10 cellular contexts compared by ENCODE assay signal in genomic region chr1:85027242-85027983, GRCh38. TPM values are rescaled to one million over a fixed set of nuclear protein-coding genes. Genes with fewer than 3 reads are reported as not detected.
A peak's percentile ranks its signal among the peaks of the same experiment; 100 is the strongest.
DNase-seq lines count a peak whose midpoint lies in the region; ATAC-seq, FAIRE-seq and TF ChIP-seq lines count a peak whose summit lies in the region.
"Had no signal": no experiment of that assay in that cellular context is flagged by ENCODE, and none has a peak within 500 bp of the region (broad histone marks: within the 10 kb centered on the region; RNA-seq: fewer than 3 reads in every experiment).

No MANE protein-coding gene starts in this region.

- FAIRE-seq in GM12891 (lab: Jason Lieb, UNC): peak; percentile 9
- FAIRE-seq: islet of Langerhans had no signal

- no peak overlapping the region for H3K4me3 ChIP-seq in effector memory CD4-positive, alpha-beta T cell (ENCODE audit: insufficient read depth, low read depth, low read length, poor library complexity, severe bottlenecking)
- H3K4me3 ChIP-seq: SK-N-MC had no signal

- H3K27me3 Mint-ChIP-seq in activated naive CD8-positive, alpha-beta T cell treated with anti-CD3 and anti-CD28 coated beads, Interleukin-2, amount 50 U/mL, for 24 hours: no peaks in the 10 kb centered on the region
- H3K27me3 Mint-ChIP-seq in osteocyte (ENCODE audit: unreplicated experiment): peaks cover 24% of the 10 kb centered on the region

- no peaks in the 10 kb centered on the region for H3K36me3 Mint-ChIP-seq in activated naive CD8-positive, alpha-beta T cell treated with anti-CD3 and anti-CD28 coated beads, Interleukin-2, amount 50 U/mL, for 24 hours (ENCODE audit: low read depth)
- no peaks in the 10 kb centered on the region for H3K36me3 Mint-ChIP-seq in osteocyte (ENCODE audit: unreplicated experiment)

- H3K9me3 Mint-ChIP-seq in activated naive CD8-positive, alpha-beta T cell treated with anti-CD3 and anti-CD28 coated beads, Interleukin-2, amount 50 U/mL, for 24 hours: no peaks in the 10 kb centered on the region
- H3K9me3 Mint-ChIP-seq in osteocyte (ENCODE audit: unreplicated experiment): no peaks in the 10 kb centered on the region

- peak; percentile 42 for TF ChIP-seq CTCF in osteocyte (IDR thresholded peaks at IDR 0.05)

- H3K27ac ChIP-seq in effector memory CD4-positive, alpha-beta T cell (ENCODE audit: insufficient read depth, low read length, poor library complexity, severe bottlenecking): no peak overlapping the region
- H3K27ac ChIP-seq: SK-N-MC had no signal

- no peaks in the 10 kb centered on the region for H3K9me3 ChIP-seq in effector memory CD4-positive, alpha-beta T cell (ENCODE audit: control insufficient read depth, low read length)

- peak overlapping the region; percentile 4 for H3K27ac Mint-ChIP-seq in activated naive CD8-positive, alpha-beta T cell treated with anti-CD3 and anti-CD28 coated beads, Interleukin-2, amount 50 U/mL, for 24 hours
- no peak overlapping the region for H3K27ac Mint-ChIP-seq in osteocyte (ENCODE audit: unreplicated experiment)

- TF ChIP-seq POLR2A in GM12891 (IDR thresholded peaks at IDR 0.05; ENCODE audit: low read depth, low read length): no peak

- peak overlapping the region; percentile 19 for H3K4me3 Mint-ChIP-seq in activated naive CD8-positive, alpha-beta T cell treated with anti-CD3 and anti-CD28 coated beads, Interleukin-2, amount 50 U/mL, for 24 hours
- no peak overlapping the region for H3K4me3 Mint-ChIP-seq in osteocyte (ENCODE audit: unreplicated experiment)

- no peaks in the 10 kb centered on the region for H3K27me3 ChIP-seq in effector memory CD4-positive, alpha-beta T cell (replicated peaks; ENCODE audit: control insufficient read depth, insufficient read depth, low read length, poor library complexity, severe bottlenecking)

- peaks cover 12% of the 10 kb centered on the region for H3K4me1 Mint-ChIP-seq in activated naive CD8-positive, alpha-beta T cell treated with anti-CD3 and anti-CD28 coated beads, Interleukin-2, amount 50 U/mL, for 24 hours
- H3K4me1 Mint-ChIP-seq in osteocyte (ENCODE audit: unreplicated experiment): no peaks in the 10 kb centered on the region

- ATAC-seq in GM21390 (IDR thresholded peaks at IDR 0.05; ENCODE audit: unreplicated experiment) (peak; percentile 93), HG03565 (IDR thresholded peaks at IDR 0.05; ENCODE audit: unreplicated experiment) (peak; percentile 80)
- peak; percentile 72 for ATAC-seq in activated naive CD8-positive, alpha-beta T cell treated with anti-CD3 and anti-CD28 coated beads, Interleukin-2, amount 50 U/mL, for 24 hours

- DNase-seq in GM12891 (ENCODE audit: insufficient read length, low spot score) (no peak), osteocyte (ENCODE audit: extremely low spot score, unreplicated experiment) (no peak), NCI-H446 treated with DMSO at 0.1 percent for 48 hours (lab: John Stamatoyannopoulos, UW) (no peak), NCI-H345 (lab: John Stamatoyannopoulos, UW) (no peak)
- no peak for DNase-seq in activated naive CD8-positive, alpha-beta T cell treated with anti-CD3 and anti-CD28 coated beads, Interleukin-2, amount 50 U/mL, for 24 hours
- DNase-seq in effector memory CD4-positive, alpha-beta T cell: no peak

- no peaks in the 10 kb centered on the region for H3K36me3 ChIP-seq in effector memory CD4-positive, alpha-beta T cell (ENCODE audit: control insufficient read depth, insufficient read depth, low read length)

- H3K4me1 ChIP-seq in effector memory CD4-positive, alpha-beta T cell (ENCODE audit: control insufficient read depth, insufficient read depth, low read length, poor library complexity, severe bottlenecking): peaks cover 4% of the 10 kb centered on the region

TF ChIP-seq in GM12891, 5 proteins besides CTCF, POLR2A, EP300 and RAD21:
- TF ChIP-seq POLR2AphosphoS5 (IDR thresholded peaks at IDR 0.05; ENCODE audit: low read depth, low read length): no peak
- no peak for TF ChIP-seq POU2F2 (IDR thresholded peaks at IDR 0.05; ENCODE audit: low read depth, low read length)
- TF ChIP-seq TAF1 (IDR thresholded peaks at IDR 0.05; ENCODE audit: low read depth, low read length): no peak
- no peak for TF ChIP-seq PAX5 (IDR thresholded peaks at IDR 0.05; ENCODE audit: insufficient read depth, low read length, severe bottlenecking)
- TF ChIP-seq SPI1 (IDR thresholded peaks at IDR 0.05; ENCODE audit: low read depth, low read length): no peak

RNA-seq across cellular contexts. Expression of gene MCOLN3, which starts 20.9 kb away (rescaled TPM):
- polyA plus RNA-seq in GM12891 (2012; ENCODE audit: low read depth, missing spikeins): 2.6 TPM
- 0.34 TPM in 1 of 2 replicates, not detected in the other for total RNA-seq in osteocyte

RNA-seq across cellular contexts. Expression of gene MCOLN2, which starts 30.5 kb away (rescaled TPM):
- 59.0 TPM for polyA plus RNA-seq in GM12891 (2012; ENCODE audit: low read depth, missing spikeins)
- total RNA-seq in osteocyte: not detected in 2 replicates
